1 cellular context compared by ENCODE assay signal in genomic region chr6:125188037-125188436, GRCh38.
TF ChIP-seq lines count a peak whose summit lies in the region.

No MANE protein-coding gene starts in this region.

TF ChIP-seq in IMR-90, 13 proteins besides CTCF, POLR2A, EP300 and RAD21 (continued from another document):
- TF ChIP-seq, protein P1, sequence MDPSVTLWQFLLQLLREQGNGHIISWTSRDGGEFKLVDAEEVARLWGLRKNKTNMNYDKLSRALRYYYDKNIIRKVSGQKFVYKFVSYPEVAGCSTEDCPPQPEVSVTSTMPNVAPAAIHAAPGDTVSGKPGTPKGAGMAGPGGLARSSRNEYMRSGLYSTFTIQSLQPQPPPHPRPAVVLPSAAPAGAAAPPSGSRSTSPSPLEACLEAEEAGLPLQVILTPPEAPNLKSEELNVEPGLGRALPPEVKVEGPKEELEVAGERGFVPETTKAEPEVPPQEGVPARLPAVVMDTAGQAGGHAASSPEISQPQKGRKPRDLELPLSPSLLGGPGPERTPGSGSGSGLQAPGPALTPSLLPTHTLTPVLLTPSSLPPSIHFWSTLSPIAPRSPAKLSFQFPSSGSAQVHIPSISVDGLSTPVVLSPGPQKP (IDR thresholded peaks at IDR 0.05; ENCODE audit: borderline replicate concordance, low read depth, low read length) = no peak
- TF ChIP-seq CHD1 (IDR thresholded peaks at IDR 0.05; ENCODE audit: low read depth, low read length) = no peak
- TF ChIP-seq BHLHE40 (IDR thresholded peaks at IDR 0.05; ENCODE audit: low read depth, low read length) = no peak
- TF ChIP-seq, protein P2, sequence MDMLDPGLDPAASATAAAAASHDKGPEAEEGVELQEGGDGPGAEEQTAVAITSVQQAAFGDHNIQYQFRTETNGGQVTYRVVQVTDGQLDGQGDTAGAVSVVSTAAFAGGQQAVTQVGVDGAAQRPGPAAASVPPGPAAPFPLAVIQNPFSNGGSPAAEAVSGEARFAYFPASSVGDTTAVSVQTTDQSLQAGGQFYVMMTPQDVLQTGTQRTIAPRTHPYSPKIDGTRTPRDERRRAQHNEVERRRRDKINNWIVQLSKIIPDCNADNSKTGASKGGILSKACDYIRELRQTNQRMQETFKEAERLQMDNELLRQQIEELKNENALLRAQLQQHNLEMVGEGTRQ (IDR thresholded peaks at IDR 0.05; ENCODE audit: low read depth, low read length) = no peak
- no peak for TF ChIP-seq SMC3 (IDR thresholded peaks at IDR 0.05; ENCODE audit: low read depth, low read length)
- no peak for TF ChIP-seq RFX5 (IDR thresholded peaks at IDR 0.05; ENCODE audit: low read depth, low read length)
- no peak for TF ChIP-seq MAZ (IDR thresholded peaks at IDR 0.05; ENCODE audit: borderline replicate concordance, low read depth, low read length)
- no peak for TF ChIP-seq CEBPB (IDR thresholded peaks at IDR 0.05; ENCODE audit: low read depth, low read length)
- no peak for TF ChIP-seq RCOR1 (IDR thresholded peaks at IDR 0.05; ENCODE audit: insufficient replicate concordance, low read length)
